Comparison of ENCODE assay signal across 29 cellular contexts in the genomic region with DNA sequence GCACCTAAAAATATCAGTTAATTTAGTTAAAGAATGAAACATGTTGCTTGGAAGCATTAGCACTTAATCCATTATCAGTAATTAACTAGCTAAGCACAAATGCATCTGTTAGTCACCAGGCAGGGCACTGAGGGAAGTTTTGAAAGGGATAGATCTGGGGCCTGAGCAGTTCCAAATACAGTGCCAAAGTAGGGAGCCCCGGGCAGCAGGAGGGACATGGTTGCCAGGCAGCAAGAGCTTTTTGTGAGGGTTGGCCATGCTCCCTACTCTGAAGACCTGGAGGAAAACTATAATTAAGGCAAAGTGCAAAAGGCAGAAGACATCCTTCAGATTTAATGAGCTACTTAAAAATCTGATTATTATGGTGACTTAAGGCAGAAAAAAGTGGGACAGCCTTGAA.
"Had no signal": no experiment of that assay in that cellular context is flagged by ENCODE, and none has a peak within 500 bp of the region (broad histone marks: within the 10 kb centered on the region; RNA-seq: fewer than 3 reads in every experiment).

No MANE protein-coding gene starts in this region.

- H3K9me3 Mint-ChIP-seq: activated B cell treated with CpG ODN at 0.5 μM for 24 hours; activated naive CD4-positive, alpha-beta T cell treated with anti-CD3 and anti-CD28 coated beads, Interleukin-2, amount 50 U/mL, for 24 hours; activated naive CD8-positive, alpha-beta T cell treated with anti-CD3 and anti-CD28 coated beads, Interleukin-2, amount 50 U/mL, for 24 hours; activated T-helper 2 cell treated with anti-CD3 and anti-CD28 coated beads, Interferon-gamma antibody, Interleukin-2, Interleukin-4, amounts not matched to agents 10 μg/mL and 5 μg/mL and 100 μg/mL, durations not matched to agents 14 hours and 24 hours and 36 hours; central memory CD8-positive, alpha-beta T cell; immature natural killer cell; memory B cell; naive thymus-derived CD8-positive, alpha-beta T cell; neural crest cell; T-helper 2 cell treated with Interferon-gamma antibody and Interleukin-4, amounts not matched to agents 5 μg/mL and 100 μg/mL, for 36 hours had no signal

- H3K36me3 Mint-ChIP-seq: activated CD8-positive, alpha-beta memory T cell treated with anti-CD3 and anti-CD28 coated beads, Interleukin-2, amount 10 ng/mL, durations not matched to agents 7 days and 5 days; activated naive CD4-positive, alpha-beta T cell treated with anti-CD3 and anti-CD28 coated beads, Interleukin-2, amount 50 U/mL, for 24 hours; immature natural killer cell; memory B cell; naive thymus-derived CD8-positive, alpha-beta T cell had no signal

- H3K27me3 Mint-ChIP-seq: activated B cell treated with CpG ODN at 0.5 μM for 24 hours; activated CD4-positive, alpha-beta T cell treated with anti-CD3 and anti-CD28 coated beads for 36 hours; activated CD8-positive, alpha-beta memory T cell treated with anti-CD3 and anti-CD28 coated beads, Interleukin-2, amount 10 ng/mL, durations not matched to agents 7 days and 5 days; activated naive CD4-positive, alpha-beta T cell treated with anti-CD3 and anti-CD28 coated beads, Interleukin-2, amount 50 U/mL, for 24 hours; activated naive CD8-positive, alpha-beta T cell treated with anti-CD3 and anti-CD28 coated beads, Interleukin-2, amount 50 U/mL, for 24 hours; central memory CD8-positive, alpha-beta T cell; memory B cell; naive thymus-derived CD8-positive, alpha-beta T cell had no signal

- ATAC-seq: activated CD4-positive, alpha-beta T cell treated with anti-CD3 and anti-CD28 coated beads for 36 hours; activated CD8-positive, alpha-beta memory T cell treated with anti-CD3 and anti-CD28 coated beads, Interleukin-2, amount 10 ng/mL, durations not matched to agents 7 days and 5 days; activated CD8-positive, alpha-beta T cell treated with anti-CD3 and anti-CD28 coated beads, Interleukin-2, amount 10 ng/mL, durations not matched to agents 7 days and 5 days; activated naive CD8-positive, alpha-beta T cell treated with anti-CD3 and anti-CD28 coated beads, Interleukin-2, amount 50 U/mL, for 24 hours; gastrocnemius medialis; left colon; naive thymus-derived CD8-positive, alpha-beta T cell; pancreas; psoas muscle had no signal

- H3K9me3 ChIP-seq: breast epithelium, gastrocnemius medialis, pancreas, psoas muscle, right atrium auricular region, spleen, tibial nerve had no signal

- H3K27ac ChIP-seq: breast epithelium, gastrocnemius medialis, pancreas, psoas muscle, right atrium auricular region, spleen, tibial nerve had no signal

- H3K4me1 ChIP-seq: breast epithelium, gastrocnemius medialis, pancreas, psoas muscle, right atrium auricular region, spleen, tibial nerve had no signal

- H3K4me1 Mint-ChIP-seq: activated B cell treated with CpG ODN at 0.5 μM for 24 hours; activated CD4-positive, alpha-beta T cell treated with anti-CD3 and anti-CD28 coated beads for 36 hours; activated CD8-positive, alpha-beta memory T cell treated with anti-CD3 and anti-CD28 coated beads, Interleukin-2, amount 10 ng/mL, durations not matched to agents 7 days and 5 days; activated naive CD4-positive, alpha-beta T cell treated with anti-CD3 and anti-CD28 coated beads, Interleukin-2, amount 50 U/mL, for 24 hours; activated naive CD8-positive, alpha-beta T cell treated with anti-CD3 and anti-CD28 coated beads, Interleukin-2, amount 50 U/mL, for 24 hours; central memory CD8-positive, alpha-beta T cell; immature natural killer cell; memory B cell; naive thymus-derived CD8-positive, alpha-beta T cell; neural crest cell had no signal

- H3K36me3 ChIP-seq: breast epithelium, pancreas, right atrium auricular region, spleen, tibial nerve had no signal

- DNase-seq: activated B cell treated with CpG ODN at 0.5 μM for 24 hours; activated CD4-positive, alpha-beta T cell treated with anti-CD3 and anti-CD28 coated beads for 36 hours; activated CD8-positive, alpha-beta memory T cell treated with anti-CD3 and anti-CD28 coated beads, Interleukin-2, amount 10 ng/mL, durations not matched to agents 7 days and 5 days; activated CD8-positive, alpha-beta T cell treated with anti-CD3 and anti-CD28 coated beads, Interleukin-2, amount 10 ng/mL, durations not matched to agents 7 days and 5 days; activated naive CD8-positive, alpha-beta T cell treated with anti-CD3 and anti-CD28 coated beads, Interleukin-2, amount 50 U/mL, for 24 hours; activated T-cell treated with anti-CD3 and anti-CD28 coated beads, Interleukin-2, amount 50 U/mL, for 48 hours; dermis blood vessel endothelial cell; effector CD4-positive, alpha-beta T cell; erythroblast; gastrocnemius medialis; immature natural killer cell; kidney; left colon; naive thymus-derived CD8-positive, alpha-beta T cell; pancreas; psoas muscle; spleen; stimulated activated naive CD4-positive, alpha-beta T cell treated with Interleukin-2 at 50 U/mL for 16 hours; T-helper 1 cell had no signal

- H3K4me3 ChIP-seq: breast epithelium, gastrocnemius medialis, pancreas, psoas muscle, right atrium auricular region, spleen, tibial nerve had no signal

- H3K27me3 ChIP-seq: gastrocnemius medialis, pancreas, right atrium auricular region, spleen, tibial nerve had no signal

- H3K27ac Mint-ChIP-seq: activated B cell treated with CpG ODN at 0.5 μM for 24 hours; activated CD4-positive, alpha-beta T cell treated with anti-CD3 and anti-CD28 coated beads for 36 hours; activated CD8-positive, alpha-beta memory T cell treated with anti-CD3 and anti-CD28 coated beads, Interleukin-2, amount 10 ng/mL, durations not matched to agents 7 days and 5 days; activated CD8-positive, alpha-beta T cell treated with anti-CD3 and anti-CD28 coated beads, Interleukin-2, amount 10 ng/mL, durations not matched to agents 7 days and 5 days; activated naive CD4-positive, alpha-beta T cell treated with anti-CD3 and anti-CD28 coated beads, Interleukin-2, amount 50 U/mL, for 24 hours; activated naive CD8-positive, alpha-beta T cell treated with anti-CD3 and anti-CD28 coated beads, Interleukin-2, amount 50 U/mL, for 24 hours; activated T-helper 2 cell treated with anti-CD3 and anti-CD28 coated beads, Interferon-gamma antibody, Interleukin-2, Interleukin-4, amounts not matched to agents 10 μg/mL and 5 μg/mL and 100 μg/mL, durations not matched to agents 14 hours and 24 hours and 36 hours; immature natural killer cell; memory B cell; naive thymus-derived CD8-positive, alpha-beta T cell; T-helper 2 cell treated with Interferon-gamma antibody and Interleukin-4, amounts not matched to agents 5 μg/mL and 100 μg/mL, for 36 hours had no signal

- H3K4me3 Mint-ChIP-seq: activated B cell treated with CpG ODN at 0.5 μM for 24 hours; activated CD4-positive, alpha-beta T cell treated with anti-CD3 and anti-CD28 coated beads for 36 hours; activated CD8-positive, alpha-beta memory T cell treated with anti-CD3 and anti-CD28 coated beads, Interleukin-2, amount 10 ng/mL, durations not matched to agents 7 days and 5 days; activated CD8-positive, alpha-beta T cell treated with anti-CD3 and anti-CD28 coated beads, Interleukin-2, amount 10 ng/mL, durations not matched to agents 7 days and 5 days; activated naive CD4-positive, alpha-beta T cell treated with anti-CD3 and anti-CD28 coated beads, Interleukin-2, amount 50 U/mL, for 24 hours; activated naive CD8-positive, alpha-beta T cell treated with anti-CD3 and anti-CD28 coated beads, Interleukin-2, amount 50 U/mL, for 24 hours; central memory CD8-positive, alpha-beta T cell; immature natural killer cell; memory B cell; naive thymus-derived CD8-positive, alpha-beta T cell; neural crest cell; T-helper 2 cell treated with Interferon-gamma antibody and Interleukin-4, amounts not matched to agents 5 μg/mL and 100 μg/mL, for 36 hours had no signal

- FAIRE-seq: colon, kidney had no signal
